Comparison of ENCODE assay signal across 8 cellular contexts in the genomic region with DNA sequence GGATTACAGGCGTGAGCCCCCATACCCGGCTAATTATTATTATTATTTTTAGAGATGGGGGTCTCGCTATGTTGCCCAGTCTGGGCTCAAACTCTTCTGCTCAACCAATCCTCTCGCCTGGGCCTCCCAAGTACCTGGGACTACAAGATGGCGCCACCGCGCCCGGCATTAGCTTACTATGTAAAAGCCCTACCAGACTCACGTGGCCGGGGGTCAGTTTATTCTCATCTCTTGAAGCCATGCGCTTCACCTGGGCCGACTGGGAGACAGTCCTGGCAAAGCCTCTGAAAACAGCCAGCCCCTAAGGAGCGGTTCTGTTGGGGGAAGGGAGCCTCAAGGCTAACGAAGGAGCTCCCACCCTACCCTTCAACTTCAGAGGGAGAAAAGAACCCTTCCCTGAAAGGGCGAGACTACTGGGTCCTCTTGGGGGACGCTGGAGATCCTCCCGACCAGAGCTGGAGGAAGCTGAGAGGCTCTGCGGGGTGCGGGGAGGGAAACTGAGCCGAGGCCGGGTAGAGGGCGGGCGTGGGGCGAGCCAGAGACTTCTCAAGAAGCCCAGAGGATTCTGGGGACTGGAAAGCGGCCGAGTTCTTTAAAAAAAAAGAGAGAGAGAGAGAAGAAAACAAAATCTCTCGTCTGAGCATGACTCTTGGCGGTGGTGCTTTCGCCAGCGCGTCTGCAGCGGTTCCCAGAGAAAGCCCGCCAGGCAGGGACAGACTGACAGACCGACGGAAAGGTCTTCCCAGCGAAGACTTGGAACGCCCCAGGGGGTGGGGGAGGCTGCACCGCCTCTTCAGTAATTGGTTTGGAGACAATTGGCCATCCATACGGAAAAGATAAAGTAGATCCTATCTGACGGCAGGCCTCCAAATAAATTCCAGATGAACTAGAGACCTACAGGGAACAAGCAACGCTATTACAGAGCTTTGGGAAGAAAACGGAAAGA. TPM values are rescaled to one million over a fixed set of nuclear protein-coding genes. Genes with fewer than 3 reads are reported as not detected.
DNase-seq lines count a peak whose midpoint lies in the region; ATAC-seq, FAIRE-seq and TF ChIP-seq lines count a peak whose summit lies in the region.

No MANE protein-coding gene starts in this region.

- H3K4me1 ChIP-seq in esophagus muscularis mucosa (peaks cover 7 to 19% (median 16%) of the 10 kb centered on the region in 4 donors), mucosa of rectum (ENCODE audit: control insufficient read depth in 2 of 2, insufficient read depth in 2 of 2, low read length in 2 of 2) (no peaks in the 10 kb centered on the region)

- H3K36me3 ChIP-seq in esophagus muscularis mucosa (no peaks in the 10 kb centered on the region), mucosa of rectum (ENCODE audit: control insufficient read depth in 2 of 2, insufficient read depth in 2 of 2, low read length in 2 of 2) (no peaks in the 10 kb centered on the region)

- no peaks in the 10 kb centered on the region for H3K9me3 ChIP-seq in esophagus muscularis mucosa
- no peaks in the 10 kb centered on the region for H3K9me3 ChIP-seq in mucosa of rectum (ENCODE audit: control insufficient read depth in 2 of 2, low read length in 2 of 2)

- peak overlapping the region in 1 of 2 donors; percentile 3 for H3K9ac ChIP-seq in mucosa of rectum (ENCODE audit: low read depth in 1 of 2, low read length in 2 of 2)

- no peak for TF ChIP-seq EP300 in esophagus muscularis mucosa (IDR thresholded peaks at IDR 0.05)

- ATAC-seq in Right ventricle myocardium inferior (peak; percentile 88), HG03196 (IDR thresholded peaks at IDR 0.05; ENCODE audit: unreplicated experiment) (no peak), HG03039 (IDR thresholded peaks at IDR 0.05; ENCODE audit: unreplicated experiment) (no peak)

- TF ChIP-seq POLR2A in esophagus muscularis mucosa (IDR thresholded peaks at IDR 0.05; ENCODE audit: low read depth), result no peak
- TF ChIP-seq POLR2A in GM12892 (IDR thresholded peaks at IDR 0.05; ENCODE audit: low read depth, low read length), result no peak

- no peak for TF ChIP-seq CTCF in esophagus muscularis mucosa (IDR thresholded peaks at IDR 0.05)

- H3K27me3 ChIP-seq in esophagus muscularis mucosa, result no peaks in the 10 kb centered on the region
- H3K27me3 ChIP-seq in mucosa of rectum (ENCODE audit: control insufficient read depth in 2 of 2, insufficient read depth in 2 of 2, low read length in 2 of 2), result peaks cover 0 to 2% of the 10 kb centered on the region in 2 donors

- no peak for FAIRE-seq in GM12892 (lab: Jason Lieb, UNC)

- 27% methylated on average over 42 of the region's 42 CpGs for WGBS in esophagus muscularis mucosa

- intact Hi-C loops in Right ventricle myocardium inferior (cut with DNase I), result no loop called here
- intact Hi-C loops in cardiac septum (cut with DNase I), result no loop called here
- intact Hi-C loops in esophagus muscularis mucosa (cut with DNase I), result no loop called here

- H3K4me3 ChIP-seq in esophagus muscularis mucosa (peak overlapping the region; percentile 46 to 52 (median 47)), mucosa of rectum (ENCODE audit: low read length in 2 of 2) (peak overlapping the region in 1 of 2 donors; percentile 54)

- H3K27ac ChIP-seq in esophagus muscularis mucosa (replicated peaks in 1 of 4) (peak overlapping the region; percentile 72 to 85 (median 82)), mucosa of rectum (ENCODE audit: low read depth in 2 of 2, low read length in 2 of 2) (peak overlapping the region; percentile 29 to 46)

- DNase-seq in Right ventricle myocardium inferior (ENCODE audit: missing footprints), result peak; percentile 85
- no peak for DNase-seq in cardiac septum (ENCODE audit: low spot score)
- DNase-seq in esophagus muscularis mucosa (ENCODE audit: extremely low spot score), result no peak
- no peak for DNase-seq in putamen (ENCODE audit: low spot score)
- DNase-seq in GM12892 (ENCODE audit: insufficient read length), result no peak

RNA-seq across cellular contexts. Expression of gene TUBG2, which starts 5.6 kb away (rescaled TPM):
- total RNA-seq in Right ventricle myocardium inferior (15.0 TPM), cardiac septum (21.9 TPM), esophagus muscularis mucosa (10 to 100 TPM; 25.3 to 40.2 (median 38.1) TPM)
- polyA plus RNA-seq in GM12892 (2012; ENCODE audit: missing spikeins), result 15.9 TPM

RNA-seq across cellular contexts. Expression of gene PLEKHH3, which starts 23.3 kb away (rescaled TPM):
- total RNA-seq in Right ventricle myocardium inferior, result 26.1 TPM
- 20.2 TPM for total RNA-seq in cardiac septum
- 10 to 100 TPM; 20.3 to 41.2 (median 27.3) TPM for total RNA-seq in esophagus muscularis mucosa
- 8.8 TPM for polyA plus RNA-seq in GM12892 (2012; ENCODE audit: missing spikeins)

RNA-seq across cellular contexts. Expression of gene CCR10, which starts 28.2 kb away (rescaled TPM):
- 1.5 TPM for total RNA-seq in Right ventricle myocardium inferior
- total RNA-seq in cardiac septum, result 1.2 TPM
- 1 to 10 TPM; 2.9 to 8.4 (median 3.7) TPM for total RNA-seq in esophagus muscularis mucosa
- polyA plus RNA-seq in GM12892 (2012; ENCODE audit: missing spikeins), result 1.6 TPM

RNA-seq across cellular contexts. Expression of gene CNTNAP1, which starts 28.9 kb away (rescaled TPM):
- total RNA-seq in Right ventricle myocardium inferior (7.3 TPM), cardiac septum (7.0 TPM), esophagus muscularis mucosa (10 to 100 TPM in 1 of 4 donors, 1 to 10 TPM in 3; 4.7 to 13.2 (median 6.2) TPM)
- 17.1 TPM for polyA plus RNA-seq in GM12892 (2012; ENCODE audit: missing spikeins)

RNA-seq across cellular contexts. Expression of gene TUBG1, which starts 44.0 kb away (rescaled TPM):
- total RNA-seq in Right ventricle myocardium inferior, result 54.3 TPM
- 45.6 TPM for total RNA-seq in cardiac septum
- total RNA-seq in esophagus muscularis mucosa, result 10 to 100 TPM; 30.6 to 89.0 (median 55.0) TPM
- polyA plus RNA-seq in GM12892 (2012; ENCODE audit: missing spikeins), result 70.7 TPM
